In the genomic region with DNA sequence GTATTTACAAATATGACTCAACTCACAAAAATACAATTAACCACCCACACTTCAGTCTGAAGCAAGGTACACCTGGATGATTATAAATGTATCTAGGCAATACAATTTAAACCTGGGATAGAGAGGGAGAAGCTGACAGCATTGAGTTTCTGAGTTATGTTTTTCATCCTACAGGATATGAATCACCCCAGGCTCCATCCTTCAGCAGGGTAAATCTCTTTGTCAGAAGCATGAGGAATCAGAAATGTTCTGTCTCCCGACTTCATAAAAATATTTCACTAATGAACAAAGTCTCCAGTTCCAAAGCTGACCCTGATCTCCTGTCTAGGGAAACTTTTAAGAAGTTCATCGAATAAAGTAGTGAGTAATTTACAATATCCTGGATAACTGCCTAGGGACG, we compare ENCODE assay signal across 18 cellular contexts. TPM values are rescaled to one million over a fixed set of nuclear protein-coding genes. Genes with fewer than 3 reads are reported as not detected.
DNase-seq lines count a peak whose midpoint lies in the region; ATAC-seq and TF ChIP-seq lines count a peak whose summit lies in the region.
"Had no signal": no experiment of that assay in that cellular context is flagged by ENCODE, and none has a peak within 500 bp of the region (broad histone marks: within the 10 kb centered on the region; RNA-seq: fewer than 3 reads in every experiment).

No MANE protein-coding gene starts in this region.

- 14% methylated on average over 1 of the region's 3 CpGs for WGBS in mesenchymal stem cell
- 47% methylated on average over 3 of the region's 3 CpGs for WGBS in right cardiac atrium

- no peak overlapping the region for H3K14ac ChIP-seq in mesenchymal stem cell (ENCODE audit: low read length in 2 of 2)

- H3K9me2 ChIP-seq in PC-3 (replicated peaks; ENCODE audit: low read length) = no peaks in the 10 kb centered on the region

- no peak overlapping the region for H3K27ac Mint-ChIP-seq in activated CD4-positive, alpha-beta T cell treated with anti-CD3 and anti-CD28 coated beads for 36 hours
- H3K27ac Mint-ChIP-seq: activated T-cell treated with anti-CD3 and anti-CD28 coated beads, Interleukin-2, amount 50 U/mL, for 72 hours; B cell had no signal

- no peak overlapping the region for H3K4me3 Mint-ChIP-seq in activated CD4-positive, alpha-beta T cell treated with anti-CD3 and anti-CD28 coated beads for 36 hours
- H3K4me3 Mint-ChIP-seq: activated T-cell treated with anti-CD3 and anti-CD28 coated beads, Interleukin-2, amount 50 U/mL, for 72 hours; B cell had no signal

- CTCF ChIA-PET in PC-3 (lab: Charles Lee) = interaction anchor here (0.5 to 0.6 kb wide), 2 partner anchors 102 to 325 kb away, joined by 3 to 6 read pairs; no protein-coding TSS in a partner anchor
- CTCF ChIA-PET in activated CD4-positive, alpha-beta T cell treated with anti-CD3 and anti-CD28 coated beads for 36 hours (lab: Charles Lee) = interaction anchor here (0.7 to 1.8 kb wide), 10 partner anchors 9 to 249 kb away, joined by 3 to 14 read pairs (median 3); no protein-coding TSS in a partner anchor

- no peak overlapping the region for H3K9ac ChIP-seq in PC-3 (ENCODE audit: low read length)
- peak overlapping the region; percentile 46 for H3K9ac ChIP-seq in mesenchymal stem cell (ENCODE audit: low read length)

- no peaks in the 10 kb centered on the region for H3K9me3 ChIP-seq in PC-3 (ENCODE audit: low read length)
- H3K9me3 ChIP-seq in mesenchymal stem cell (ENCODE audit: control insufficient read depth, low read length) = no peaks in the 10 kb centered on the region
- no peaks in the 10 kb centered on the region for H3K9me3 ChIP-seq in right cardiac atrium (ENCODE audit: control insufficient read depth, low read length)
- H3K9me3 ChIP-seq: adrenal gland had no signal

- TF ChIP-seq CTCF in PC-3 (conservative IDR thresholded peaks at IDR 0.05; ENCODE audit: low read depth, low read length) = no peak

- no peak overlapping the region for H2BK15ac ChIP-seq in mesenchymal stem cell (ENCODE audit: low read depth, poor library complexity, severe bottlenecking)

- peak; percentile 87 for ATAC-seq in PC-3
- no peak for ATAC-seq in right cardiac atrium
- ATAC-seq in GM21619 (IDR thresholded peaks at IDR 0.05; ENCODE audit: unreplicated experiment) = no peak
- ATAC-seq in activated CD4-positive, alpha-beta T cell treated with anti-CD3 and anti-CD28 coated beads for 36 hours = no peak
- ATAC-seq: activated T-cell treated with anti-CD3 and anti-CD28 coated beads, Interleukin-2, amount 50 U/mL, for 72 hours; Right ventricle myocardium inferior had no signal

- H3F3A ChIP-seq in PC-3 (ENCODE audit: low read length, unreplicated experiment) = no peaks in the 10 kb centered on the region

- H3K4me1 Mint-ChIP-seq in activated CD4-positive, alpha-beta T cell treated with anti-CD3 and anti-CD28 coated beads for 36 hours = peaks cover 4% of the 10 kb centered on the region

- no peak overlapping the region for H2BK5ac ChIP-seq in mesenchymal stem cell (ENCODE audit: low read depth, low read length, poor library complexity, severe bottlenecking)

- H2AFZ ChIP-seq in PC-3 (ENCODE audit: low read length) = peak overlapping the region; percentile 9; the same call in 1 of the 2 replicates
- H2AFZ ChIP-seq in mesenchymal stem cell (ENCODE audit: low read depth, low read length) = no peak overlapping the region

- BruUV-seq in PC-3 (replicated peaks; lab: Mats Ljungman, UMichigan) = no TSS peak

- no peak overlapping the region for H3K4me3 ChIP-seq in PC-3 (ENCODE audit: low read length)
- H3K4me3 ChIP-seq in mesenchymal stem cell (ENCODE audit: insufficient read depth in 1 of 2, low read depth in 1 of 2, low read length in 2 of 2) = no peak overlapping the region
- no peak overlapping the region for H3K4me3 ChIP-seq in right cardiac atrium (ENCODE audit: low read length)
- H3K4me3 ChIP-seq: adrenal gland had no signal

- POLR2A ChIA-PET in PC-3 (lab: Charles Lee; ENCODE audit: unreplicated experiment) = no interaction called here
- POLR2A ChIA-PET in activated CD4-positive, alpha-beta T cell treated with anti-CD3 and anti-CD28 coated beads for 36 hours (lab: Charles Lee) = no interaction called here

- H3K36me3 ChIP-seq in PC-3 (ENCODE audit: low read depth, low read length) = no peaks in the 10 kb centered on the region
- H3K36me3 ChIP-seq in mesenchymal stem cell (ENCODE audit: control insufficient read depth in 1 of 2, insufficient read depth in 2 of 2, low read depth in 1 of 2, low read length in 2 of 2) = no peaks in the 10 kb centered on the region
- H3K36me3 ChIP-seq: adrenal gland had no signal

- H2BK120ac ChIP-seq in mesenchymal stem cell (ENCODE audit: low read depth, low read length) = no peak overlapping the region

- peak; percentile 52 for DNase-seq in COLO829 (ENCODE audit: low spot score)
- DNase-seq in PC-3 = peak; percentile 39
- DNase-seq in dedifferentiated amniotic fluid mesenchymal stem cell (ENCODE audit: extremely low spot score) = peak; percentile 29
- no peak for DNase-seq in mesenchymal stem cell
- DNase-seq in right cardiac atrium = no peak
- no peak for DNase-seq in medulla oblongata (ENCODE audit: extremely low spot score)
- no peak for DNase-seq in activated CD4-positive, alpha-beta T cell treated with anti-CD3 and anti-CD28 coated beads for 36 hours
- DNase-seq: activated CD4-positive, alpha-beta T cell treated with anti-CD3 and anti-CD28 coated beads, Interleukin-2, amount 50 U/mL, for 4 hours; activated T-cell treated with anti-CD3 and anti-CD28 coated beads, Interleukin-2, amount 50 U/mL, for 72 hours; adrenal gland; NCI-H2081 treated with DMSO at 0.1 percent for 48 hours; NCI-H774; occipital lobe; stimulated activated CD4-positive, alpha-beta T cell treated with anti-CD3 and anti-CD28 coated beads, Interleukin-12 subunit alpha, Interleukin-12 subunit beta, amount 100 ng/mL, for 4 hours; T-helper 9 cell had no signal

- H4K91ac ChIP-seq in mesenchymal stem cell (ENCODE audit: low read length) = no peak overlapping the region

- no peaks in the 10 kb centered on the region for H3K9me3 Mint-ChIP-seq in activated CD4-positive, alpha-beta T cell treated with anti-CD3 and anti-CD28 coated beads for 36 hours (ENCODE audit: low read depth)
- H3K9me3 Mint-ChIP-seq: activated T-cell treated with anti-CD3 and anti-CD28 coated beads, Interleukin-2, amount 50 U/mL, for 72 hours had no signal

- H2BK12ac ChIP-seq in mesenchymal stem cell (ENCODE audit: low read length in 2 of 2) = no peak overlapping the region

- no peak overlapping the region for H3K4ac ChIP-seq in mesenchymal stem cell (ENCODE audit: low read depth in 1 of 2, low read length in 2 of 2)

- no peak overlapping the region for H4K8ac ChIP-seq in mesenchymal stem cell (ENCODE audit: low read length)

- H3K23ac ChIP-seq in mesenchymal stem cell (ENCODE audit: low read length in 2 of 2) = no peak overlapping the region

- peaks cover 11% of the 10 kb centered on the region for H3K4me1 ChIP-seq in PC-3 (ENCODE audit: insufficient read depth, low read length)
- H3K4me1 ChIP-seq in mesenchymal stem cell (ENCODE audit: control insufficient read depth, insufficient read depth, low read depth, low read length) = no peaks in the 10 kb centered on the region
- H3K4me1 ChIP-seq in right cardiac atrium (ENCODE audit: control insufficient read depth, insufficient read depth, low read length) = no peaks in the 10 kb centered on the region
- H3K4me1 ChIP-seq: adrenal gland had no signal

- H3K27me3 ChIP-seq in PC-3 (ENCODE audit: low read length) (no peaks in the 10 kb centered on the region), mesenchymal stem cell (ENCODE audit: control insufficient read depth in 1 of 2, insufficient read depth in 1 of 2, low read length in 2 of 2) (no peaks in the 10 kb centered on the region), right cardiac atrium (ENCODE audit: control insufficient read depth, insufficient read depth) (no peaks in the 10 kb centered on the region)
- H3K27me3 ChIP-seq: adrenal gland had no signal

- no peaks in the 10 kb centered on the region for H3K79me1 ChIP-seq in mesenchymal stem cell (replicated peaks; ENCODE audit: low read length, poor library complexity, severe bottlenecking)

- peak overlapping the region; percentile 46; the same call in 1 of the 2 replicates for H3K4me2 ChIP-seq in PC-3 (ENCODE audit: low read length)
- H3K4me2 ChIP-seq in mesenchymal stem cell (ENCODE audit: low read length, poor library complexity, severe bottlenecking) = no peak overlapping the region

- no peaks in the 10 kb centered on the region for H4K20me1 ChIP-seq in PC-3 (ENCODE audit: low read length)

- H3K27me3 Mint-ChIP-seq in activated CD4-positive, alpha-beta T cell treated with anti-CD3 and anti-CD28 coated beads for 36 hours = peaks cover 3% of the 10 kb centered on the region

- no peaks in the 10 kb centered on the region for H3K79me2 ChIP-seq in PC-3 (ENCODE audit: low read length)

- no peaks in the 10 kb centered on the region for H3K36me3 Mint-ChIP-seq in activated CD4-positive, alpha-beta T cell treated with anti-CD3 and anti-CD28 coated beads for 36 hours (ENCODE audit: low read depth)

- no peak overlapping the region for H2AK5ac ChIP-seq in mesenchymal stem cell (ENCODE audit: low read length, severe bottlenecking)

- H3K18ac ChIP-seq in mesenchymal stem cell (ENCODE audit: low read depth in 1 of 2, low read length in 2 of 2) = no peak overlapping the region

- H3K27ac ChIP-seq in PC-3 (ENCODE audit: low read length) = no peak overlapping the region
- H3K27ac ChIP-seq in mesenchymal stem cell (ENCODE audit: low read length, poor library complexity, severe bottlenecking) = no peak overlapping the region
- H3K27ac ChIP-seq in right cardiac atrium (ENCODE audit: low read length) = no peak overlapping the region

- intact Hi-C loops in PC-3 (cut with micrococcal nuclease) (no loop called here), right cardiac atrium (cut with DNase I) (loop anchor here in 3 of 4 donors (5.0 to 10.0 kb wide), 4 partner anchors 89 to 249 kb away; no protein-coding TSS in a partner anchor)
- intact Hi-C loops in activated CD4-positive, alpha-beta T cell treated with anti-CD3 and anti-CD28 coated beads for 36 hours (cut with DNase I, micrococcal nuclease) = loop anchor here (5.0 kb wide), 2 partner anchors 84 to 104 kb away; no protein-coding TSS in a partner anchor

RNA-seq across cellular contexts. Expression of gene FRMD4B, which starts 25.4 kb away (rescaled TPM):
- total RNA-seq in PC-3 (2014; rRNA removed) (2.9 and 5.7 TPM in 2 replicates), right cardiac atrium (10 to 100 TPM; 28.5 to 42.1 (median 31.2) TPM)
- polyA plus RNA-seq in mesenchymal stem cell (2013, experiment 1 of 2) = 3.9 TPM
- polyA plus RNA-seq in mesenchymal stem cell (2013, experiment 2 of 2) = 4.2 TPM
- 8.8 TPM for polyA plus RNA-seq in right cardiac atrium
- total RNA-seq in activated CD4-positive, alpha-beta T cell treated with anti-CD3 and anti-CD28 coated beads for 36 hours = 1 to 10 TPM; 8.0 to 8.3 TPM

Comparison
In these comparisons a context has a peak if more than half of its experiments do, and no peak if none do; other contexts are left out.
1. DNase-seq: peak in COLO829 (single experiment), PC-3 (single experiment) and dedifferentiated amniotic fluid mesenchymal stem cell (single experiment); none in mesenchymal stem cell (single experiment), right cardiac atrium (0 of 3), medulla oblongata (single experiment) and activated CD4-positive, alpha-beta T cell treated with anti-CD3 and anti-CD28 coated beads for 36 hours (single experiment).